ENCODE assay signal across 9 cellular contexts in genomic region chr5:69048233-69048632, GRCh38. TPM values are rescaled to one million over a fixed set of nuclear protein-coding genes. Genes with fewer than 3 reads are reported as not detected.
DNase-seq lines count a peak whose midpoint lies in the region; ATAC-seq, FAIRE-seq and TF ChIP-seq lines count a peak whose summit lies in the region.
"Had no signal": no experiment of that assay in that cellular context is flagged by ENCODE, and none has a peak within 500 bp of the region (broad histone marks: within the 10 kb centered on the region; RNA-seq: fewer than 3 reads in every experiment).

No MANE protein-coding gene starts in this region.

- H3K27ac ChIP-seq in GM12878 (ENCODE audit: control insufficient read depth, insufficient read depth): no peak overlapping the region
- H3K27ac ChIP-seq: HL-60 had no signal

- BruUV-seq in GM12878 (replicated peaks; lab: Mats Ljungman, UMichigan): no TSS peak

- H3K4me1 ChIP-seq in GM12878 (ENCODE audit: control insufficient read depth, insufficient read depth, low read length): no peaks in the 10 kb centered on the region

- H2AFZ ChIP-seq in GM12878 (ENCODE audit: control insufficient read depth, low read depth, low read length): no peak overlapping the region

- no peak for FAIRE-seq in GM12878 (lab: Jason Lieb, UNC)

- intact Hi-C loops in GM12878 (cut with micrococcal nuclease; ENCODE audit: unreplicated experiment): no loop called here

- no peak overlapping the region for H3K9ac ChIP-seq in GM12878 (ENCODE audit: control insufficient read depth, insufficient read depth, low read length)

- TF ChIP-seq CTCF in GM12878 (IDR thresholded peaks at IDR 0.05 in 2 of 3, conservative IDR thresholded peaks at IDR 0.05 in 1 of 3; ENCODE audit: control insufficient read depth in 2 of 3, extremely low read depth in 1 of 3, insufficient read depth in 1 of 3, low read depth in 3 of 3, low read length in 3 of 3): peak; percentile 41 to 53 (median 50); a peak in 5 of 6 replicates
- TF ChIP-seq CTCF in nephron (IDR thresholded peaks at IDR 0.05; ENCODE audit: unreplicated experiment in 3 of 3): peak; percentile 39 to 41 (median 41)
- TF ChIP-seq CTCF in mesothelial cell of epicardium (IDR thresholded peaks at IDR 0.05; ENCODE audit: unreplicated experiment): no peak

- TF ChIP-seq RAD21 in GM12878 (IDR thresholded peaks at IDR 0.05; ENCODE audit: insufficient read depth, low read depth, low read length): peak; percentile 59

- H3K79me2 ChIP-seq in GM12878 (ENCODE audit: control insufficient read depth, insufficient read depth, low read length): no peaks in the 10 kb centered on the region

- DNase-seq in ELR (ENCODE audit: low read depth) (peak; percentile 10), Kasumi-1 (lab: John Stamatoyannopoulos, UW) (peak; percentile 59 to 66), GM12878 (ENCODE audit: low read depth, low spot score) (no peak), T-helper 17 cell (no peak), mesothelial cell of epicardium (ENCODE audit: low spot score in 2 of 2, unreplicated experiment in 2 of 2) (no peak)
- DNase-seq in activated CD4-positive, alpha-beta T cell treated with anti-CD3 and anti-CD28 coated beads for 48 hours: no peak

- H4K20me1 ChIP-seq in GM12878 (ENCODE audit: control insufficient read depth, insufficient read depth): no peaks in the 10 kb centered on the region

- H3K27me3 ChIP-seq in GM12878 (replicated peaks in 1 of 2; ENCODE audit: control insufficient read depth in 2 of 2, insufficient read depth in 2 of 2, low read length in 1 of 2): no peaks in the 10 kb centered on the region

- ATAC-seq in GM12878 (peak; percentile 72), GM21367 (IDR thresholded peaks at IDR 0.05; ENCODE audit: unreplicated experiment) (no peak), T-helper 17 cell (no peak)

- no peaks in the 10 kb centered on the region for H3K36me3 ChIP-seq in GM12878 (ENCODE audit: control insufficient read depth in 2 of 2, insufficient read depth in 2 of 2, low read length in 1 of 2)

- H3K4me1 Mint-ChIP-seq in nephron (peaks cover 10% of the 10 kb centered on the region), T-helper 17 cell (peaks cover 4% of the 10 kb centered on the region), mesothelial cell of epicardium (peaks cover 10% of the 10 kb centered on the region)

- H3K27me3 Mint-ChIP-seq in nephron (ENCODE audit: low read depth) (no peaks in the 10 kb centered on the region), T-helper 17 cell (peaks cover 13% of the 10 kb centered on the region), mesothelial cell of epicardium (ENCODE audit: low read depth) (no peaks in the 10 kb centered on the region)

- H3K27ac Mint-ChIP-seq in nephron (peak overlapping the region in 2 of 3 experiments; percentile 10 to 30), T-helper 17 cell (no peak overlapping the region), mesothelial cell of epicardium (no peak overlapping the region)

- RAD21 ChIA-PET in GM12878 (lab: Charles Lee; ENCODE audit: unreplicated experiment): interaction anchor here (1.2 kb wide), 1 partner anchor 45 kb away, joined by 3 read pairs; the partner anchor contains the start of gene SLC30A5

- H3K9me3 Mint-ChIP-seq in nephron (no peaks in the 10 kb centered on the region), mesothelial cell of epicardium (no peaks in the 10 kb centered on the region)

- in situ Hi-C loops in GM12878 (cut with MboI): no loop called here

- no peak for TF ChIP-seq EP300 in GM12878 (IDR thresholded peaks at IDR 0.05; ENCODE audit: borderline replicate concordance in 1 of 2, control insufficient read depth in 1 of 2, low read depth in 2 of 2, low read length in 2 of 2)

- CTCF ChIA-PET in GM12878 (lab: Yijun Ruan, JAX): interaction anchor here (0.6 to 2.2 kb wide), 4 partner anchors 45 to 1803 kb away, joined by 3 to 6 read pairs (median 3); partner anchors contain the start of gene SLC30A5

- TF ChIP-seq POLR2A in GM12878 (IDR thresholded peaks at IDR 0.05; ENCODE audit: low read depth, low read length): no peak

- H3K36me3 Mint-ChIP-seq in nephron (ENCODE audit: low read depth) (no peaks in the 10 kb centered on the region), T-helper 17 cell (ENCODE audit: low read depth) (no peaks in the 10 kb centered on the region), mesothelial cell of epicardium (no peaks in the 10 kb centered on the region)

- WGBS in GM12878 (ENCODE audit: insufficient coverage, insufficient replicate concordance, low lambda C conversion rate, missing lambda C conversion rate): 31% methylated on average over 3 of the region's 3 CpGs

- POLR2A ChIA-PET in GM12878 (lab: Charles Lee): no interaction called here

- H3K4me3 Mint-ChIP-seq in nephron (no peak overlapping the region), T-helper 17 cell (no peak overlapping the region), mesothelial cell of epicardium (no peak overlapping the region)

- no peak overlapping the region for H3K4me2 ChIP-seq in GM12878 (ENCODE audit: control insufficient read depth, insufficient read depth)

- SMC1A ChIA-PET in GM12878 (lab: Charles Lee; ENCODE audit: uncharacterized antibody, unreplicated experiment): interaction anchor here (1.1 kb wide), 1 partner anchor 26 kb away, joined by 3 read pairs; no protein-coding TSS in a partner anchor

- no peak overlapping the region for H3K4me3 ChIP-seq in GM12878

- no peaks in the 10 kb centered on the region for H3K9me3 ChIP-seq in GM12878 (replicated peaks; ENCODE audit: control insufficient read depth, insufficient read depth, low read length)
- no peaks in the 10 kb centered on the region for H3K9me3 ChIP-seq in T-helper 17 cell (ENCODE audit: control insufficient read depth, low read length, poor library complexity, severe bottlenecking)

TF ChIP-seq in GM12878, 131 proteins besides CTCF, POLR2A, EP300 and RAD21:
- TF ChIP-seq IRF4 (IDR thresholded peaks at IDR 0.05; ENCODE audit: low read depth, low read length): 0 out of 2 replicates have a peak, but pooled peaks have one; percentile 20
- no peak for TF ChIP-seq FOXM1 (IDR thresholded peaks at IDR 0.05; ENCODE audit: low read depth, low read length)

RNA-seq across cellular contexts. Expression of gene SLC30A5, which starts 45.6 kb away (rescaled TPM):
- total RNA-seq in GM12878 (2013; cell fraction: nucleolus; rRNA removed): 37.9 and 41.0 TPM in 2 replicates
- total RNA-seq in GM12878 (2014; rRNA removed) (50.1 and 60.4 TPM in 2 replicates), GM12878 (2014; rRNA removed; fragmentation: Illumina TruSeq; extraction: Trizol) (38.5 and 45.1 TPM in 2 replicates), GM12878 (2021) (25.5 and 32.2 TPM in 2 replicates), T-helper 17 cell (10 to 100 TPM; 17.7 to 18.6 TPM), mesothelial cell of epicardium (49.0 to 57.5 TPM (median 56.0 TPM) in 3 replicates)
- 13.6 TPM for polyA plus RNA-seq in GM12878 (2011; ENCODE audit: low read depth)
- polyA plus RNA-seq in GM12878 (2011; rRNA removed) (41.5 and 45.6 TPM in 2 replicates), GM12878 (2014; fragmentation: Illumina TruSeq; extraction: Trizol) (38.3 and 48.0 TPM in 2 replicates), GM12878 (2014; fragmentation: Nextera tagmentation; extraction: Ambion mirVana) (10 to 100 TPM; 14.7 to 27.5 TPM), GM12878 (2014; rRNA removed) (27.7 and 30.6 TPM in 2 replicates), GM12878 (2016; fragmentation: Nextera tagmentation; extraction: Ambion mirVana) (10 to 100 TPM; 64.5 to 67.9 TPM)
- 21.2 and 21.6 TPM in 2 replicates for polyA plus RNA-seq in GM12878 (2011; cell fraction: cytosol; rRNA removed)
- 21.4 and 26.0 TPM in 2 replicates for polyA plus RNA-seq in GM12878 (2011; cell fraction: nucleus; rRNA removed)
- polyA plus RNA-seq in GM12878 (2012): 22.2 and 26.6 TPM in 2 replicates
- 39.9 and 59.1 TPM in 2 replicates for polyA minus RNA-seq in GM12878 (2011; rRNA and poly(A)+ RNA removed)
- polyA minus RNA-seq in GM12878 (2011; cell fraction: cytosol; rRNA and poly(A)+ RNA removed): 21.7 and 24.7 TPM in 2 replicates
- polyA minus RNA-seq in GM12878 (2011; cell fraction: nucleus; rRNA and poly(A)+ RNA removed): 10.2 and 18.8 TPM in 2 replicates

Comparison
In these comparisons a context has a peak if more than half of its experiments do, and no peak if none do; other contexts are left out.
1. DNase-seq: peak in ELR (single experiment) and Kasumi-1 (2 of 2); none in GM12878 (single experiment), activated CD4-positive, alpha-beta T cell treated with anti-CD3 and anti-CD28 coated beads for 48 hours (single experiment), T-helper 17 cell (0 of 3) and mesothelial cell of epicardium (0 of 2).
2. H3K27ac Mint-ChIP-seq: peak in nephron (2 of 3); none in T-helper 17 cell (single experiment) and mesothelial cell of epicardium (single experiment).